ENCODE assay signal across 29 cellular contexts in the genomic region with DNA sequence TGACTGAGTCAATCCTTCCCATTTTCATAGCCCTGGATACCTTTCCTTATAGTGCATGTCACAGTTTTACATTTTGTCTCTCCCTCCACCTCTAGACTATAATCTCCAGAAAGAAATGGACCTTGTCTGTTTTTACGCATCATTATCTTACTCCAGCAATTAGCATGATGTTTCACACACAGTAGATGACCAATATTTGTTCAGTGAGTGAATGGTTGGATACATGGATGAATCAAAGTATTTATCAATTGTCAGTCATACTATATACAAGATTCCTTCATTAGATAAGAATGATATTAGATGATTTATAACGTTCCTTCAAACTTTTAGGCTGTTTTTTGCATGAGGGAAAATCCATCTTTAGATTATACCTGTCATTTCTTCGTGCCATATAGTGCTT.
"Had no signal": no experiment of that assay in that cellular context is flagged by ENCODE, and none has a peak within 500 bp of the region (broad histone marks: within the 10 kb centered on the region; RNA-seq: fewer than 3 reads in every experiment).

No MANE protein-coding gene starts in this region.

- H3K27ac Mint-ChIP-seq: dendritic cell treated with granulocyte-macrophage colony-stimulating factor and Interleukin-4, amounts not matched to agents 40 ng/mL and 50 ng/mL, for 4 days; effector memory CD8-positive, alpha-beta T cell; endodermal cell had no signal

- H3K4me1 Mint-ChIP-seq: endodermal cell had no signal

- H2AFZ ChIP-seq: hepatocyte had no signal

- H3K9me3 ChIP-seq: colonic mucosa, esophagus muscularis mucosa, esophagus squamous epithelium, gastrocnemius medialis, gastroesophageal sphincter had no signal

- H3K4me2 ChIP-seq: hepatocyte had no signal

- H3K4me3 ChIP-seq: colonic mucosa, coronary artery, dorsolateral prefrontal cortex, esophagus muscularis mucosa, esophagus squamous epithelium, gastrocnemius medialis, gastroesophageal sphincter, heart left ventricle, heart right ventricle, hepatocyte had no signal

- ATAC-seq: effector memory CD8-positive, alpha-beta T cell; esophagus mucosa; foreskin keratinocyte; gastrocnemius medialis; gastroesophageal sphincter; heart left ventricle; heart right ventricle had no signal

- H3K27me3 ChIP-seq: colonic mucosa, dorsolateral prefrontal cortex, esophagus muscularis mucosa, foreskin keratinocyte, gastrocnemius medialis, gastroesophageal sphincter, heart left ventricle, heart right ventricle, hepatocyte had no signal

- H3K79me2 ChIP-seq: hepatocyte had no signal

- H3K4me1 ChIP-seq: colonic mucosa, esophagus muscularis mucosa, esophagus squamous epithelium, gastrocnemius medialis, gastroesophageal sphincter had no signal

- H3K27me3 Mint-ChIP-seq: dendritic cell treated with granulocyte-macrophage colony-stimulating factor and Interleukin-4, amounts not matched to agents 40 ng/mL and 50 ng/mL, for 4 days had no signal

- FAIRE-seq: endometrium, endothelial cell of umbilical vein, frontal cortex had no signal

- H3K36me3 ChIP-seq: colonic mucosa, esophagus muscularis mucosa, esophagus squamous epithelium, gastrocnemius medialis, gastroesophageal sphincter, heart left ventricle, heart right ventricle had no signal

- H3K4me3 Mint-ChIP-seq: dendritic cell treated with granulocyte-macrophage colony-stimulating factor and Interleukin-4, amounts not matched to agents 40 ng/mL and 50 ng/mL, for 4 days; effector memory CD8-positive, alpha-beta T cell; endodermal cell had no signal

- DNase-seq: colonic mucosa; cortex of kidney; dermis blood vessel endothelial cell; dorsolateral prefrontal cortex; effector CD4-positive, alpha-beta T cell; effector CD8-positive, alpha-beta T cell; effector memory CD4-positive, alpha-beta T cell; effector memory CD8-positive, alpha-beta T cell; endodermal cell; erythroblast; esophagus squamous epithelium; foreskin fibroblast; foreskin keratinocyte; foreskin melanocyte; gastrocnemius medialis; glutamatergic neuron; head of caudate nucleus; heart left ventricle; heart right ventricle had no signal

- H3K27ac ChIP-seq: colonic mucosa, coronary artery, dorsolateral prefrontal cortex, epithelial cell of prostate, esophagus muscularis mucosa, esophagus squamous epithelium, foreskin keratinocyte, gastrocnemius medialis, gastroesophageal sphincter, heart left ventricle, heart right ventricle, hepatocyte had no signal
